10 cellular contexts compared by ENCODE assay signal in the genomic region with DNA sequence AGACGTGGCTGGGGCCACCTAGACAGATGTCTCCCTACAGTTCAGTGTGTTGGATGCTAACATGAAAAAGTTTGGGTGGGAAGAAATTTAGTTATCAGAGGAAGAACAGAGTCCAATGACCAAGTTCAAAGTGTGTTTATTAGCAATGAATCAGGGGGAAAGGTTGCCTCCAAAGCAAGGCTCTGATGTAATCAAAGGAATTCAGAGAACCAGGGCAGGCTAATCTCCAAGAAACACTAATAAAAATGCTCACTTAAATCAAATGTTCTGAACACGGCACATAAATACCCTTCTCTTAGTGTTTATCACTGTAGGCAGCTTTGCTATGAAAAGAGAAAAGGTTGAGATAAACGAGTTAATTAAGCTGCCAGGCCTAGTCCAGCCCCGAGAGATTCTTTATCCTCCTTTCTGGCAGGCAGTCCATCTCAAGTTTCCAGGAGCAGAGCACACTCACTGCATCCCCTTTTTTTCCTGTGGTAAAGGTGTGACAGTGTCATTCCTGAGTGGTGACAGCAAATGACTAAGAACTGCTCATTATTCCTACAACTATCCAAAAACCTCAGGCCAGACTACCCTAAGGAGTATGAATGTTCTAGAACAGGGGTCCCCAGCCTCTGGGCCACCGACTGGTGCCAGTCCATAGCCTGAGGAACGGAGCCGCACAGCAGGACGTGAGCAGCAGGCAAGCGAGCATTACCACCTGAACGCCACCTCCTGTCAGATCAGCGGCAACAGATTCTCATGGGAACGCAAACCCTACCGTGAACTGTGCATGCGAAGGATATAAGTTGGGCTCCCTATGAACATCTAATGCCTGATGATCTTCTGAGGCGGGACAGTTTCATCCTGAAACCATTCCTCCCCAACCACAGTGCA.
DNase-seq lines count a peak whose midpoint lies in the region; ATAC-seq and TF ChIP-seq lines count a peak whose summit lies in the region.
"Had no signal": no experiment of that assay in that cellular context is flagged by ENCODE, and none has a peak within 500 bp of the region (broad histone marks: within the 10 kb centered on the region; RNA-seq: fewer than 3 reads in every experiment).

No MANE protein-coding gene starts in this region.

- no peaks in the 10 kb centered on the region for H3K36me3 Mint-ChIP-seq in nephron (ENCODE audit: low read depth)
- no peaks in the 10 kb centered on the region for H3K36me3 Mint-ChIP-seq in activated T-cell treated with anti-CD3 and anti-CD28 coated beads, Interleukin-2, amount 50 U/mL, for 72 hours (ENCODE audit: insufficient read depth in 2 of 2)
- H3K36me3 Mint-ChIP-seq in activated T-helper 17 cell treated with anti-CD3 and anti-CD28 coated beads, Interleukin-2, amount 50 U/mL, for 72 hours (ENCODE audit: low read depth), result no peaks in the 10 kb centered on the region
- H3K36me3 Mint-ChIP-seq: CD14-positive monocyte had no signal

- no peak overlapping the region for H3K9ac ChIP-seq in MM.1S (ENCODE audit: low read length)
- H3K9ac ChIP-seq in fibroblast of lung (ENCODE audit: insufficient read depth, low read length), result no peak overlapping the region

- no peaks in the 10 kb centered on the region for H3K9me2 ChIP-seq in MM.1S (replicated peaks; ENCODE audit: insufficient read depth, low read length)

- H3K4me1 ChIP-seq in MM.1S (ENCODE audit: low read length) (peaks cover 22% of the 10 kb centered on the region), fibroblast of lung (ENCODE audit: control insufficient read depth, extremely low read depth, insufficient read depth, low read length) (peaks cover 2% of the 10 kb centered on the region), upper lobe of right lung (no peaks in the 10 kb centered on the region)
- H3K4me1 ChIP-seq: body of pancreas had no signal

- no peak overlapping the region for H3K4me3 Mint-ChIP-seq in nephron
- no peak overlapping the region for H3K4me3 Mint-ChIP-seq in activated T-cell treated with anti-CD3 and anti-CD28 coated beads, Interleukin-2, amount 50 U/mL, for 72 hours
- no peak overlapping the region for H3K4me3 Mint-ChIP-seq in activated T-helper 17 cell treated with anti-CD3 and anti-CD28 coated beads, Interleukin-2, amount 50 U/mL, for 72 hours
- H3K4me3 Mint-ChIP-seq: CD14-positive monocyte had no signal

- peak; percentile 42 for DNase-seq in AG20443 (ENCODE audit: low spot score)
- no peak for DNase-seq in MM.1S
- peak; percentile 63 to 81 for DNase-seq in fibroblast of lung (ENCODE audit: low read depth in 2 of 2)
- no peak for DNase-seq in activated T-cell treated with anti-CD3 and anti-CD28 coated beads, Interleukin-2, amount 50 U/mL, for 72 hours
- no peak for DNase-seq in upper lobe of right lung
- DNase-seq in NCI-H2227 (lab: John Stamatoyannopoulos, UW; ENCODE audit: unreplicated experiment), result no peak

- no peaks in the 10 kb centered on the region for H4K20me1 ChIP-seq in MM.1S (ENCODE audit: insufficient read depth, low read length)
- no peaks in the 10 kb centered on the region for H4K20me1 ChIP-seq in fibroblast of lung (ENCODE audit: control insufficient read depth, extremely low read depth, insufficient read depth, low read length)

- H3K27me3 ChIP-seq in MM.1S (replicated peaks; ENCODE audit: insufficient read depth, low read length) (no peaks in the 10 kb centered on the region), fibroblast of lung (ENCODE audit: control insufficient read depth, insufficient read depth, low read length) (no peaks in the 10 kb centered on the region), upper lobe of right lung (no peaks in the 10 kb centered on the region)
- H3K27me3 ChIP-seq: body of pancreas had no signal

- H3K4me1 Mint-ChIP-seq in nephron, result peaks cover 8% of the 10 kb centered on the region
- no peaks in the 10 kb centered on the region for H3K4me1 Mint-ChIP-seq in activated T-cell treated with anti-CD3 and anti-CD28 coated beads, Interleukin-2, amount 50 U/mL, for 72 hours (ENCODE audit: low read depth)
- H3K4me1 Mint-ChIP-seq in activated T-helper 17 cell treated with anti-CD3 and anti-CD28 coated beads, Interleukin-2, amount 50 U/mL, for 72 hours, result no peaks in the 10 kb centered on the region
- H3K4me1 Mint-ChIP-seq: CD14-positive monocyte had no signal

- H3K4me3 ChIP-seq in MM.1S (ENCODE audit: low read length), result no peak overlapping the region
- no peak overlapping the region for H3K4me3 ChIP-seq in fibroblast of lung (replicated peaks in 1 of 4; ENCODE audit: control extremely low read depth in 1 of 4, insufficient read depth in 1 of 4, low read depth in 3 of 4, low read length in 4 of 4)
- H3K4me3 ChIP-seq in upper lobe of right lung, result no peak overlapping the region
- H3K4me3 ChIP-seq: body of pancreas had no signal

- H3K27ac ChIP-seq in MM.1S (ENCODE audit: low read length) (peak overlapping the region; percentile 56; the same call in 1 of the 2 replicates), fibroblast of lung (ENCODE audit: insufficient read depth, low read length) (no peak overlapping the region), upper lobe of right lung (no peak overlapping the region)
- H3K27ac ChIP-seq: body of pancreas had no signal

- peak overlapping the region in 2 of 3 experiments; percentile 29 to 53 for H3K27ac Mint-ChIP-seq in nephron
- no peak overlapping the region for H3K27ac Mint-ChIP-seq in activated T-cell treated with anti-CD3 and anti-CD28 coated beads, Interleukin-2, amount 50 U/mL, for 72 hours
- H3K27ac Mint-ChIP-seq in activated T-helper 17 cell treated with anti-CD3 and anti-CD28 coated beads, Interleukin-2, amount 50 U/mL, for 72 hours, result no peak overlapping the region
- H3K27ac Mint-ChIP-seq: CD14-positive monocyte had no signal

- peak overlapping the region; percentile 71; the same call in 1 of the 2 replicates for H3K4me2 ChIP-seq in MM.1S (ENCODE audit: low read depth, low read length)
- H3K4me2 ChIP-seq in fibroblast of lung (ENCODE audit: extremely low read depth, insufficient read depth, low read length), result peak overlapping the region; percentile 15

- H3K27me3 Mint-ChIP-seq in nephron (ENCODE audit: low read depth), result peaks cover 11% of the 10 kb centered on the region
- H3K27me3 Mint-ChIP-seq in activated T-cell treated with anti-CD3 and anti-CD28 coated beads, Interleukin-2, amount 50 U/mL, for 72 hours (ENCODE audit: low read depth), result peaks cover 3% of the 10 kb centered on the region
- H3K27me3 Mint-ChIP-seq in activated T-helper 17 cell treated with anti-CD3 and anti-CD28 coated beads, Interleukin-2, amount 50 U/mL, for 72 hours, result peaks cover 2% of the 10 kb centered on the region

- H3K9me3 Mint-ChIP-seq in nephron, result no peaks in the 10 kb centered on the region
- peaks cover 0 to 3% of the 10 kb centered on the region in 2 donors for H3K9me3 Mint-ChIP-seq in activated T-cell treated with anti-CD3 and anti-CD28 coated beads, Interleukin-2, amount 50 U/mL, for 72 hours
- H3K9me3 Mint-ChIP-seq in activated T-helper 17 cell treated with anti-CD3 and anti-CD28 coated beads, Interleukin-2, amount 50 U/mL, for 72 hours, result no peaks in the 10 kb centered on the region

- intact Hi-C loops in upper lobe of right lung (cut with DNase I), result no loop called here

- no peaks in the 10 kb centered on the region for H3K36me3 ChIP-seq in MM.1S (replicated peaks; ENCODE audit: insufficient read depth, low read length)
- H3K36me3 ChIP-seq in fibroblast of lung (ENCODE audit: control insufficient read depth, insufficient read depth, low read length), result no peaks in the 10 kb centered on the region
- H3K36me3 ChIP-seq in upper lobe of right lung, result no peaks in the 10 kb centered on the region

- TF ChIP-seq CTCF in MM.1S (IDR thresholded peaks at IDR 0.05; ENCODE audit: low read length) (no peak), fibroblast of lung (conservative IDR thresholded peaks at IDR 0.05 in 1 of 2, IDR thresholded peaks at IDR 0.05 in 1 of 2; ENCODE audit: low read depth in 1 of 2, low read length in 2 of 2) (no peak), nephron (IDR thresholded peaks at IDR 0.05; ENCODE audit: unreplicated experiment in 3 of 3) (no peak), upper lobe of right lung (IDR thresholded peaks at IDR 0.05) (no peak)

- H3K79me2 ChIP-seq in MM.1S (ENCODE audit: low read length), result no peaks in the 10 kb centered on the region
- H3K79me2 ChIP-seq in fibroblast of lung (ENCODE audit: control insufficient read depth, insufficient read depth, low read length), result no peaks in the 10 kb centered on the region

- H3K9me3 ChIP-seq in MM.1S (replicated peaks; ENCODE audit: insufficient read depth, low read length) (no peaks in the 10 kb centered on the region), fibroblast of lung (ENCODE audit: control insufficient read depth, insufficient read depth, low read depth, low read length) (no peaks in the 10 kb centered on the region), upper lobe of right lung (no peaks in the 10 kb centered on the region)
- H3K9me3 ChIP-seq: body of pancreas had no signal

- H2AFZ ChIP-seq in MM.1S (ENCODE audit: low read length) (no peak overlapping the region), fibroblast of lung (ENCODE audit: low read length) (no peak overlapping the region)

- ATAC-seq in activated T-cell treated with anti-CD3 and anti-CD28 coated beads, Interleukin-2, amount 50 U/mL, for 72 hours (replicated peaks in 1 of 2), result no peak
- ATAC-seq in upper lobe of right lung, result no peak
- ATAC-seq in activated T-helper 17 cell treated with anti-CD3 and anti-CD28 coated beads, Interleukin-2, amount 50 U/mL, for 72 hours (replicated peaks), result no peak
- ATAC-seq: body of pancreas had no signal

- peaks cover 10% of the 10 kb centered on the region for H3F3A ChIP-seq in MM.1S (ENCODE audit: insufficient read depth, low read length)

Comparison
In these comparisons a context has a peak if more than half of its experiments do, and no peak if none do; other contexts are left out.
1. DNase-seq: peak in AG20443 (single experiment) and fibroblast of lung (2 of 2); none in MM.1S (single experiment), activated T-cell treated with anti-CD3 and anti-CD28 coated beads, Interleukin-2, amount 50 U/mL, for 72 hours (0 of 2), upper lobe of right lung (single experiment) and NCI-H2227 (single experiment).
2. H3K27ac Mint-ChIP-seq: peak in nephron (2 of 3); none in activated T-cell treated with anti-CD3 and anti-CD28 coated beads, Interleukin-2, amount 50 U/mL, for 72 hours (single experiment) and activated T-helper 17 cell treated with anti-CD3 and anti-CD28 coated beads, Interleukin-2, amount 50 U/mL, for 72 hours (single experiment).